Comparison of ENCODE assay signal across 18 cellular contexts in genomic region chr12:132543298-132544172, GRCh38.
"Had no signal": no experiment of that assay in that cellular context is flagged by ENCODE, and none has a peak within 500 bp of the region (broad histone marks: within the 10 kb centered on the region; RNA-seq: fewer than 3 reads in every experiment).

No MANE protein-coding gene starts in this region.

- H3K27me3 Mint-ChIP-seq: activated naive CD4-positive, alpha-beta T cell treated with anti-CD3 and anti-CD28 coated beads, Interleukin-2, amount 50 U/mL, for 24 hours; dendritic cell treated with granulocyte-macrophage colony-stimulating factor and Interleukin-4, amounts not matched to agents 40 ng/mL and 50 ng/mL, for 4 days had no signal

- H3K27ac Mint-ChIP-seq: activated naive CD4-positive, alpha-beta T cell treated with anti-CD3 and anti-CD28 coated beads, Interleukin-2, amount 50 U/mL, for 24 hours; dendritic cell treated with granulocyte-macrophage colony-stimulating factor and Interleukin-4, amounts not matched to agents 40 ng/mL and 50 ng/mL, for 4 days; WTC11 had no signal

- H3K4me3 ChIP-seq: body of pancreas, gastrocnemius medialis, heart right ventricle, psoas muscle, right lobe of liver, smooth muscle cell, thoracic aorta had no signal

- DNase-seq: activated CD4-positive, alpha-beta T cell treated with anti-CD3 and anti-CD28 coated beads for 48 hours; activated T-cell treated with anti-CD3 and anti-CD28 coated beads, Interleukin-2, amount 50 U/mL, for 1 hour; amygdala; central memory CD4-positive, alpha-beta T cell; effector memory CD4-positive, alpha-beta T cell; gastrocnemius medialis; heart right ventricle; psoas muscle; right lobe of liver; T-helper 2 cell had no signal

- H3K27ac ChIP-seq: body of pancreas, epithelial cell of prostate, gastrocnemius medialis, heart right ventricle, psoas muscle, right lobe of liver, thoracic aorta had no signal

- H3K9me3 Mint-ChIP-seq: activated naive CD4-positive, alpha-beta T cell treated with anti-CD3 and anti-CD28 coated beads, Interleukin-2, amount 50 U/mL, for 24 hours; dendritic cell treated with granulocyte-macrophage colony-stimulating factor and Interleukin-4, amounts not matched to agents 40 ng/mL and 50 ng/mL, for 4 days; neural crest cell; WTC11 had no signal

- H3K4me1 Mint-ChIP-seq: WTC11 had no signal

- H3K27me3 ChIP-seq: body of pancreas, gastrocnemius medialis, heart right ventricle, right lobe of liver had no signal

- H3K4me3 Mint-ChIP-seq: activated naive CD4-positive, alpha-beta T cell treated with anti-CD3 and anti-CD28 coated beads, Interleukin-2, amount 50 U/mL, for 24 hours; dendritic cell treated with granulocyte-macrophage colony-stimulating factor and Interleukin-4, amounts not matched to agents 40 ng/mL and 50 ng/mL, for 4 days; WTC11 had no signal

- H3K4me2 ChIP-seq: smooth muscle cell had no signal

- ATAC-seq: body of pancreas, gastrocnemius medialis, heart right ventricle, psoas muscle had no signal

- H3K9me3 ChIP-seq: body of pancreas, gastrocnemius medialis, heart right ventricle, psoas muscle, right lobe of liver, thoracic aorta had no signal

- H3K4me1 ChIP-seq: gastrocnemius medialis, heart right ventricle, psoas muscle, right lobe of liver had no signal

- H3K36me3 Mint-ChIP-seq: WTC11 had no signal
